Comparison of ENCODE assay signal across 1 cellular context in genomic region chr20:33811763-33812672, GRCh38.
TF ChIP-seq lines count a peak whose summit lies in the region.

No MANE protein-coding gene starts in this region.

TF ChIP-seq in HepG2, 621 proteins besides CTCF, POLR2A, EP300 and RAD21 (continued from another document and continues in another):
- TF ChIP-seq, protein P1, sequence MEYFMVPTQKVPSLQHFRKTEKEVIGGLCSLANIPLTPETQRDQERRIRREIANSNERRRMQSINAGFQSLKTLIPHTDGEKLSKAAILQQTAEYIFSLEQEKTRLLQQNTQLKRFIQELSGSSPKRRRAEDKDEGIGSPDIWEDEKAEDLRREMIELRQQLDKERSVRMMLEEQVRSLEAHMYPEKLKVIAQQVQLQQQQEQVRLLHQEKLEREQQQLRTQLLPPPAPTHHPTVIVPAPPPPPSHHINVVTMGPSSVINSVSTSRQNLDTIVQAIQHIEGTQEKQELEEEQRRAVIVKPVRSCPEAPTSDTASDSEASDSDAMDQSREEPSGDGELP (IDR thresholded peaks at IDR 0.05; ENCODE audit: borderline replicate concordance, low read depth), result no peak
- TF ChIP-seq, protein P2, sequence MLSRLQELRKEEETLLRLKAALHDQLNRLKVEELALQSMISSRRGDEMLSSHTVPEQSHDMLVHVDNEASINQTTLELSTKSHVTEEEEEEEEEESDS (CRISPR knock-in tag; IDR thresholded peaks at IDR 0.05; ENCODE audit: borderline replicate concordance), result no peak; the same call in 1 of the 2 replicates
- TF ChIP-seq ATRX (CRISPR knock-in tag; IDR thresholded peaks at IDR 0.05; ENCODE audit: borderline replicate concordance) (no peak), CHD2 (IDR thresholded peaks at IDR 0.05; ENCODE audit: low read depth, low read length) (no peak), TAF1 (CRISPR knock-in tag; IDR thresholded peaks at IDR 0.05) (no peak), ZNF430 (CRISPR knock-in tag; IDR thresholded peaks at IDR 0.05) (no peak), BORCS8-MEF2B (CRISPR knock-in tag; IDR thresholded peaks at IDR 0.05) (peak; percentile 33; the same call in 1 of the 2 replicates), ZNF274 (CRISPR knock-in tag; IDR thresholded peaks at IDR 0.05) (peak; percentile 82; the same call in 1 of the 2 replicates), TCF12 (IDR thresholded peaks at IDR 0.05) (no peak), TCF12 (CRISPR knock-in tag; IDR thresholded peaks at IDR 0.05) (no peak), RNF2 (conservative IDR thresholded peaks at IDR 0.05; ENCODE audit: low read depth) (no peak), ZNF17 (CRISPR knock-in tag; IDR thresholded peaks at IDR 0.05) (no peak), ZSCAN22 (CRISPR knock-in tag; IDR thresholded peaks at IDR 0.05) (0 out of 2 replicates have a peak, but pooled peaks have one; percentile 0), NR2F6 (IDR thresholded peaks at IDR 0.05) (peak; percentile 46; the same call in 1 of the 2 replicates), NR2F6 (CRISPR knock-in tag; IDR thresholded peaks at IDR 0.05) (no peak), RFXAP (CRISPR knock-in tag; IDR thresholded peaks at IDR 0.05; ENCODE audit: borderline replicate concordance) (no peak), CEBPG (CRISPR knock-in tag; IDR thresholded peaks at IDR 0.05) (no peak), PRDM15 (CRISPR knock-in tag; IDR thresholded peaks at IDR 0.05) (peak; percentile 7; the same call in 1 of the 2 replicates), YY1 (IDR thresholded peaks at IDR 0.05; ENCODE audit: insufficient read depth, insufficient replicate concordance, low read depth, low read length) (no peak), ZFP82 (CRISPR knock-in tag; IDR thresholded peaks at IDR 0.05; ENCODE audit: borderline replicate concordance) (no peak; the same call in 1 of the 2 replicates), IKZF1 (IDR thresholded peaks at IDR 0.05) (no peak; the same call in 1 of the 2 replicates), ZNF720 (CRISPR knock-in tag; IDR thresholded peaks at IDR 0.05) (no peak), ZNF546 (CRISPR knock-in tag; conservative IDR thresholded peaks at IDR 0.05) (peak; percentile 32; the same call in 1 of the 2 replicates), SSRP1 (CRISPR knock-in tag; IDR thresholded peaks at IDR 0.05) (no peak), FOSL1 (CRISPR knock-in tag; IDR thresholded peaks at IDR 0.05; ENCODE audit: borderline replicate concordance) (peak; percentile 71; the same call in 1 of the 2 replicates), ZBTB7A (CRISPR knock-in tag; IDR thresholded peaks at IDR 0.05) (0 out of 2 replicates have a peak, but pooled peaks have one; percentile 41), GZF1 (CRISPR knock-in tag; IDR thresholded peaks at IDR 0.05) (no peak), ATF6 (CRISPR knock-in tag; conservative IDR thresholded peaks at IDR 0.05) (no peak), BRD4 (CRISPR knock-in tag; IDR thresholded peaks at IDR 0.05) (no peak), FOSL2 (CRISPR knock-in tag; IDR thresholded peaks at IDR 0.05) (peak; percentile 95), SIX4 (CRISPR knock-in tag; IDR thresholded peaks at IDR 0.05) (no peak), ATF3 (CRISPR knock-in tag; IDR thresholded peaks at IDR 0.05) (peak; percentile 53), PHF5A (CRISPR knock-in tag; IDR thresholded peaks at IDR 0.05; ENCODE audit: low read depth, unreplicated experiment) (peak; percentile 38), CCAR2 (optimal IDR thresholded peaks at IDR 0.05; ENCODE audit: low read depth, low read length) (no peak), ATF2 (CRISPR knock-in tag; IDR thresholded peaks at IDR 0.05) (no peak), ZSCAN21 (CRISPR knock-in tag; IDR thresholded peaks at IDR 0.05; ENCODE audit: borderline replicate concordance) (no peak), PPARG (CRISPR knock-in tag; conservative IDR thresholded peaks at IDR 0.05) (no peak), MAFF (IDR thresholded peaks at IDR 0.05; ENCODE audit: low read depth, low read length) (no peak), XRCC5 (optimal IDR thresholded peaks at IDR 0.05; ENCODE audit: low read length) (no peak), BHLHE40 (IDR thresholded peaks at IDR 0.05; ENCODE audit: low read length) (no peak), ZNF775 (CRISPR knock-in tag; IDR thresholded peaks at IDR 0.05; ENCODE audit: borderline replicate concordance) (no peak), ZFP37 (CRISPR knock-in tag; IDR thresholded peaks at IDR 0.05; ENCODE audit: borderline replicate concordance) (0 out of 2 replicates have a peak, but pooled peaks have one; percentile 73), MTF1 (CRISPR knock-in tag; IDR thresholded peaks at IDR 0.05) (no peak), ZBED4 (CRISPR knock-in tag; IDR thresholded peaks at IDR 0.05; ENCODE audit: borderline replicate concordance) (no peak), HDAC1 (CRISPR knock-in tag; IDR thresholded peaks at IDR 0.05) (peak; percentile 7; the same call in 1 of the 2 replicates)
- TF ChIP-seq, protein P3, sequence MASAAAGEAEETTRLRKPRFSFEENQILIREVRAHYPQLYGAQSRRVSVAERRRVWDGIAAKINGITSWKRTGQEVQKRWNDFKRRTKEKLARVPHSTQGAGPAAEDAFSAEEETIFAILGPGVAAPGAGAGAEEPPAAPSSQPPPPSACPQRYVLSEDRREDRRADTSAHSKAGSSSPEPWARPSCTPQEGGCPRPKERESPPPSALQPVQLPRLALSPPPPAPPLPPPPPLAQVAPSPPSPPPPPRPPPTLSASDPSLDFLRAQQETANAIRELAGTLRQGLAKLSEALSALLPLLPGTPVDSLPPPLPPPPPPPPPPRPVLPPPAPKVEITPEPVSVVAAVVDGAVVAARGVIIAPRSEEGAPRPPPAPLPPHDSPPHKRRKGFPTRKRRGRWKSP (CRISPR knock-in tag; IDR thresholded peaks at IDR 0.05), result peak; percentile 40
- TF ChIP-seq, protein P4, sequence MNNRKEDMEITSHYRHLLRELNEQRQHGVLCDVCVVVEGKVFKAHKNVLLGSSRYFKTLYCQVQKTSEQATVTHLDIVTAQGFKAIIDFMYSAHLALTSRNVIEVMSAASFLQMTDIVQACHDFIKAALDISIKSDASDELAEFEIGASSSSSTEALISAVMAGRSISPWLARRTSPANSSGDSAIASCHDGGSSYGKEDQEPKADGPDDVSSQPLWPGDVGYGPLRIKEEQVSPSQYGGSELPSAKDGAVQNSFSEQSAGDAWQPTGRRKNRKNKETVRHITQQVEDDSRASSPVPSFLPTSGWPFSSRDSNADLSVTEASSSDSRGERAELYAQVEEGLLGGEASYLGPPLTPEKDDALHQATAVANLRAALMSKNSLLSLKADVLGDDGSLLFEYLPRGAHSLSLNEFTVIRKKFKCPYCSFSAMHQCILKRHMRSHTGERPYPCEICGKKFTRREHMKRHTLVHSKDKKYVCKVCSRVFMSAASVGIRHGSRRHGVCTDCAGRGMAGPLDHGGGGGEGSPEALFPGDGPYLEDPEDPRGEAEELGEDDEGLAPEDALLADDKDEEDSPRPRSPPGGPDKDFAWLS (CRISPR knock-in tag; IDR thresholded peaks at IDR 0.05; ENCODE audit: borderline replicate concordance), result no peak
- TF ChIP-seq, protein P5, sequence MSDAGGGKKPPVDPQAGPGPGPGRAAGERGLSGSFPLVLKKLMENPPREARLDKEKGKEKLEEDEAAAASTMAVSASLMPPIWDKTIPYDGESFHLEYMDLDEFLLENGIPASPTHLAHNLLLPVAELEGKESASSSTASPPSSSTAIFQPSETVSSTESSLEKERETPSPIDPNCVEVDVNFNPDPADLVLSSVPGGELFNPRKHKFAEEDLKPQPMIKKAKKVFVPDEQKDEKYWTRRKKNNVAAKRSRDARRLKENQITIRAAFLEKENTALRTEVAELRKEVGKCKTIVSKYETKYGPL (CRISPR knock-in tag; IDR thresholded peaks at IDR 0.05), result no peak
- TF ChIP-seq, protein P6, sequence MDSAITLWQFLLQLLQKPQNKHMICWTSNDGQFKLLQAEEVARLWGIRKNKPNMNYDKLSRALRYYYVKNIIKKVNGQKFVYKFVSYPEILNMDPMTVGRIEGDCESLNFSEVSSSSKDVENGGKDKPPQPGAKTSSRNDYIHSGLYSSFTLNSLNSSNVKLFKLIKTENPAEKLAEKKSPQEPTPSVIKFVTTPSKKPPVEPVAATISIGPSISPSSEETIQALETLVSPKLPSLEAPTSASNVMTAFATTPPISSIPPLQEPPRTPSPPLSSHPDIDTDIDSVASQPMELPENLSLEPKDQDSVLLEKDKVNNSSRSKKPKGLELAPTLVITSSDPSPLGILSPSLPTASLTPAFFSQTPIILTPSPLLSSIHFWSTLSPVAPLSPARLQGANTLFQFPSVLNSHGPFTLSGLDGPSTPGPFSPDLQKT (CRISPR knock-in tag; IDR thresholded peaks at IDR 0.05; ENCODE audit: borderline replicate concordance), result no peak
